In the genomic region with DNA sequence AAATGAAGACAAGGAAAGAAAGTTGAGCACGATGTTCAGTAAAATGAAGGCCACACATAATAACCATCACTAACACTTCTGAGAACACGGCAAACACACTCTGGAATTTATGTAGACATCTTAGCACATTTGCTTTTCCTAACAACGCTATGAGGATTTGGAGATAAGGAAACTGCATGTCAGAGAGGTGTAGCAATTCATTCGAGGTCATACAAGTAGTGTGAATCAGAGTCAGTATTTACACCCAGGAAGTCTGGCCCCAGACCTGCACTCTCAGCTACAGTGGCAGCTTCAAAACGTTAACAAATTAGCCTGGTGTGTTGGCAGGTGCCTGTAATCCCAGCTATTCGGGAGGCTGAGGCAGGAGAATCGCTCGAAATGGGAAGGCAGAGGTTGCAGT, we compare ENCODE assay signal across 21 cellular contexts.
DNase-seq lines count a peak whose midpoint lies in the region; ATAC-seq, FAIRE-seq and TF ChIP-seq lines count a peak whose summit lies in the region.
"Had no signal": no experiment of that assay in that cellular context is flagged by ENCODE, and none has a peak within 500 bp of the region (broad histone marks: within the 10 kb centered on the region; RNA-seq: fewer than 3 reads in every experiment).

No MANE protein-coding gene starts in this region.

- H3K4me3 ChIP-seq in GM23248 (no peak overlapping the region), astrocyte (ENCODE audit: insufficient read depth, low read depth, low read length) (no peak overlapping the region), fibroblast of pulmonary artery (replicated peaks; ENCODE audit: low read depth, low read length) (no peak overlapping the region), parathyroid adenoma (ENCODE audit: low read depth, low read length) (no peak overlapping the region), esophagus muscularis mucosa (no peak overlapping the region)

- H4K20me1 ChIP-seq in GM23248 (ENCODE audit: insufficient read depth) (no peaks in the 10 kb centered on the region), astrocyte (ENCODE audit: insufficient read depth, low read length) (no peaks in the 10 kb centered on the region)

- H3K4me1 Mint-ChIP-seq in astrocyte (ENCODE audit: low read depth, unreplicated experiment): no peaks in the 10 kb centered on the region

- no peaks in the 10 kb centered on the region for H3F3A ChIP-seq in GM23248 (ENCODE audit: insufficient read depth)

- H3K4me2 ChIP-seq in GM23248 (ENCODE audit: unreplicated experiment): no peak overlapping the region
- no peak overlapping the region for H3K4me2 ChIP-seq in astrocyte (ENCODE audit: low read length)
- no peak overlapping the region for H3K4me2 ChIP-seq in parathyroid adenoma (ENCODE audit: low read length)

- no peak for TF ChIP-seq POLR2A in esophagus muscularis mucosa (IDR thresholded peaks at IDR 0.05; ENCODE audit: low read depth)

- in situ Hi-C loops in GM23248 (cut with MboI): no loop called here

- H3K27me3 Mint-ChIP-seq in astrocyte (ENCODE audit: low read depth, unreplicated experiment): no peaks in the 10 kb centered on the region

- DNase-seq in GM23248 (peak; percentile 1), astrocyte (ENCODE audit: low read depth) (peak; percentile 10), fibroblast of pulmonary artery (ENCODE audit: low read depth) (peak; percentile 9), left cardiac atrium (no peak), esophagus muscularis mucosa (ENCODE audit: extremely low spot score) (no peak)
- no peak for DNase-seq in activated naive CD4-positive, alpha-beta T cell treated with anti-CD3 and anti-CD28 coated beads, Interleukin-2, amount 50 U/mL, for 72 hours (ENCODE audit: low spot score in 2 of 2)
- DNase-seq: KBM-7, MM.1S, NCI-H1048, NCI-H1417 treated with DMSO at 0.1 percent for 48 hours, NCI-H187, NCI-H2107, NCI-H510A, SIG-M5 had no signal

- H3K9me2 ChIP-seq in GM23248 (ENCODE audit: insufficient read depth): no peaks in the 10 kb centered on the region

- intact Hi-C loops in left cardiac atrium (cut with DNase I) (no loop called here), esophagus muscularis mucosa (cut with DNase I) (no loop called here)

- no peaks in the 10 kb centered on the region for H3K36me3 ChIP-seq in GM23248 (ENCODE audit: low read depth)
- no peaks in the 10 kb centered on the region for H3K36me3 ChIP-seq in astrocyte (ENCODE audit: insufficient read depth, low read length)
- H3K36me3 ChIP-seq in parathyroid adenoma (ENCODE audit: control insufficient read depth, insufficient read depth, low read length): no peaks in the 10 kb centered on the region
- no peaks in the 10 kb centered on the region for H3K36me3 ChIP-seq in esophagus muscularis mucosa

- no peaks in the 10 kb centered on the region for H3K27me3 ChIP-seq in GM23248 (replicated peaks; ENCODE audit: insufficient read depth)
- no peaks in the 10 kb centered on the region for H3K27me3 ChIP-seq in astrocyte (ENCODE audit: insufficient read depth, low read length)
- H3K27me3 ChIP-seq in parathyroid adenoma (ENCODE audit: control insufficient read depth, insufficient read depth, low read length): no peaks in the 10 kb centered on the region
- H3K27me3 ChIP-seq in esophagus muscularis mucosa: no peaks in the 10 kb centered on the region

- H3K4me3 Mint-ChIP-seq in astrocyte (ENCODE audit: unreplicated experiment): no peak overlapping the region

- WGBS in GM23248 (ENCODE audit: low coverage in 1 of 2, low lambda C conversion rate in 2 of 2, missing lambda C conversion rate in 2 of 2), 2 experiments: 68 to 73% methylated on average over 8 of the region's 8 CpGs
- WGBS in esophagus muscularis mucosa: 88% methylated on average over 8 of the region's 8 CpGs

- H3K9ac ChIP-seq in GM23248: no peak overlapping the region
- no peak overlapping the region for H3K9ac ChIP-seq in astrocyte (ENCODE audit: low read length)
- H3K9ac ChIP-seq in parathyroid adenoma: no peak overlapping the region

- TF ChIP-seq CTCF in astrocyte (IDR thresholded peaks at IDR 0.05; ENCODE audit: insufficient read depth, low read depth, low read length) (no peak), fibroblast of pulmonary artery (IDR thresholded peaks at IDR 0.05; ENCODE audit: low read length, missing control alignments) (no peak), parathyroid adenoma (IDR thresholded peaks at IDR 0.05) (no peak), esophagus muscularis mucosa (IDR thresholded peaks at IDR 0.05) (no peak)

- peak; percentile 17 for FAIRE-seq in astrocyte (lab: Jason Lieb, UNC)
- FAIRE-seq: G401.6, GM18507, H1 had no signal

- no peak overlapping the region for H3K27ac Mint-ChIP-seq in astrocyte (ENCODE audit: unreplicated experiment)
- H3K27ac Mint-ChIP-seq in activated naive CD4-positive, alpha-beta T cell treated with anti-CD3 and anti-CD28 coated beads, Interleukin-2, amount 50 U/mL, for 72 hours: no peak overlapping the region

- no peak for TF ChIP-seq EP300 in esophagus muscularis mucosa (IDR thresholded peaks at IDR 0.05)

- no peak overlapping the region for H2AFZ ChIP-seq in GM23248
- H2AFZ ChIP-seq in astrocyte (ENCODE audit: low read depth, low read length): no peak overlapping the region
- H2AFZ ChIP-seq in parathyroid adenoma: peak overlapping the region; percentile 53

- H3K4me1 ChIP-seq in GM23248 (ENCODE audit: insufficient read depth) (no peaks in the 10 kb centered on the region), astrocyte (ENCODE audit: insufficient read depth, low read length) (no peaks in the 10 kb centered on the region), parathyroid adenoma (no peaks in the 10 kb centered on the region), esophagus muscularis mucosa (no peaks in the 10 kb centered on the region)

- H3K36me3 Mint-ChIP-seq in astrocyte (ENCODE audit: low read depth, unreplicated experiment): no peaks in the 10 kb centered on the region
- no peaks in the 10 kb centered on the region for H3K36me3 Mint-ChIP-seq in activated naive CD4-positive, alpha-beta T cell treated with anti-CD3 and anti-CD28 coated beads, Interleukin-2, amount 50 U/mL, for 72 hours

- H3K27ac ChIP-seq in GM23248 (no peak overlapping the region), astrocyte (ENCODE audit: low read depth, low read length) (no peak overlapping the region), parathyroid adenoma (no peak overlapping the region), esophagus muscularis mucosa (replicated peaks in 1 of 4) (no peak overlapping the region)
- H3K27ac ChIP-seq: C4-2B had no signal

- no peak for ATAC-seq in left cardiac atrium
- no peak for ATAC-seq in activated naive CD4-positive, alpha-beta T cell treated with anti-CD3 and anti-CD28 coated beads, Interleukin-2, amount 50 U/mL, for 72 hours
- no peak for ATAC-seq in HG03159 (IDR thresholded peaks at IDR 0.05; ENCODE audit: unreplicated experiment)
- ATAC-seq: Panc1 had no signal

- H3K9me3 ChIP-seq in GM23248 (ENCODE audit: low read depth): no peaks in the 10 kb centered on the region
- H3K9me3 ChIP-seq in astrocyte (ENCODE audit: insufficient read depth, low read depth, low read length): no peaks in the 10 kb centered on the region
- no peaks in the 10 kb centered on the region for H3K9me3 ChIP-seq in parathyroid adenoma (ENCODE audit: control insufficient read depth, low read length)
- no peaks in the 10 kb centered on the region for H3K9me3 ChIP-seq in esophagus muscularis mucosa

- H3K9me3 Mint-ChIP-seq in astrocyte (ENCODE audit: unreplicated experiment): no peaks in the 10 kb centered on the region
- peaks cover 23 to 30% of the 10 kb centered on the region in 2 donors for H3K9me3 Mint-ChIP-seq in activated naive CD4-positive, alpha-beta T cell treated with anti-CD3 and anti-CD28 coated beads, Interleukin-2, amount 50 U/mL, for 72 hours

- H3K79me2 ChIP-seq in GM23248 (ENCODE audit: insufficient read depth) (no peaks in the 10 kb centered on the region), astrocyte (ENCODE audit: insufficient read depth, low read length) (no peaks in the 10 kb centered on the region), parathyroid adenoma (no peaks in the 10 kb centered on the region)

Comparison
In these comparisons a context has a peak if more than half of its experiments do, and no peak if none do; other contexts are left out.
1. DNase-seq: peak in GM23248 (single experiment), astrocyte (single experiment) and fibroblast of pulmonary artery (single experiment); none in left cardiac atrium (single experiment), activated naive CD4-positive, alpha-beta T cell treated with anti-CD3 and anti-CD28 coated beads, Interleukin-2, amount 50 U/mL, for 72 hours (0 of 2) and esophagus muscularis mucosa (single experiment).